ENCODE assay signal across 10 cellular contexts in genomic region chr3:98770261-98771039, GRCh38. TPM values are rescaled to one million over a fixed set of nuclear protein-coding genes. Genes with fewer than 3 reads are reported as not detected.
DNase-seq lines count a peak whose midpoint lies in the region; ATAC-seq, FAIRE-seq and TF ChIP-seq lines count a peak whose summit lies in the region.
"Had no signal": no experiment of that assay in that cellular context is flagged by ENCODE, and none has a peak within 500 bp of the region (broad histone marks: within the 10 kb centered on the region; RNA-seq: fewer than 3 reads in every experiment).

No MANE protein-coding gene starts in this region.

- H3K79me2 ChIP-seq in OCI-LY3 (ENCODE audit: low read length): no peaks in the 10 kb centered on the region

- H3K27ac ChIP-seq in OCI-LY3 (ENCODE audit: low read length) (peak overlapping the region; percentile 29), lower lobe of right lung (peak overlapping the region; percentile 24)

- H3K27me3 Mint-ChIP-seq in WTC11 (ENCODE audit: low read depth): no peaks in the 10 kb centered on the region

- H3K27me3 ChIP-seq in OCI-LY3 (ENCODE audit: low read depth, low read length): no peaks in the 10 kb centered on the region
- no peaks in the 10 kb centered on the region for H3K27me3 ChIP-seq in lower lobe of right lung (ENCODE audit: low read depth)

- H3K4me2 ChIP-seq in OCI-LY3 (ENCODE audit: low read length): peak overlapping the region; percentile 67

- intact Hi-C loops in lower lobe of right lung (cut with DNase I): no loop called here

- TF ChIP-seq CTCF in OCI-LY3 (IDR thresholded peaks at IDR 0.05; ENCODE audit: low read depth, low read length) (no peak), lower lobe of right lung (IDR thresholded peaks at IDR 0.05) (no peak), WTC11 (IDR thresholded peaks at IDR 0.05) (no peak)

- POLR2A ChIA-PET in WTC11 (lab: Charles Lee): no interaction called here

- no peaks in the 10 kb centered on the region for H3K36me3 Mint-ChIP-seq in WTC11

- H3K4me1 ChIP-seq in OCI-LY3 (ENCODE audit: low read length): peaks cover 35% of the 10 kb centered on the region
- H3K4me1 ChIP-seq in lower lobe of right lung: peaks cover 25% of the 10 kb centered on the region

- peak; percentile 90 for FAIRE-seq in GM12892 (lab: Jason Lieb, UNC)
- FAIRE-seq: colon had no signal

- H3K4me3 Mint-ChIP-seq in WTC11: no peak overlapping the region
- H3K4me3 Mint-ChIP-seq: T-helper 2 cell treated with Interferon-gamma antibody and Interleukin-4, amounts not matched to agents 5 μg/mL and 100 μg/mL, for 36 hours had no signal

- CTCF ChIA-PET in WTC11 (lab: Charles Lee): no interaction called here

- peak overlapping the region; percentile 27; the same call in 1 of the 2 replicates for H3K4me3 ChIP-seq in OCI-LY3 (ENCODE audit: low read length)
- no peak overlapping the region for H3K4me3 ChIP-seq in lower lobe of right lung

- DNase-seq in GM12892 (ENCODE audit: insufficient read length) (no peak), lower lobe of right lung (peak; percentile 47), NCI-H128 (lab: John Stamatoyannopoulos, UW; ENCODE audit: unreplicated experiment) (no peak), WTC11 (ENCODE audit: low spot score) (no peak), NCI-H2081 treated with DMSO at 0.1 percent for 48 hours (lab: John Stamatoyannopoulos, UW) (no peak), NCI-H526 treated with DMSO at 0.1 percent for 48 hours (lab: John Stamatoyannopoulos, UW) (no peak)

- H3K9me3 Mint-ChIP-seq in WTC11: no peaks in the 10 kb centered on the region
- H3K9me3 Mint-ChIP-seq: T-helper 2 cell treated with Interferon-gamma antibody and Interleukin-4, amounts not matched to agents 5 μg/mL and 100 μg/mL, for 36 hours had no signal

- no peak overlapping the region for H2AFZ ChIP-seq in OCI-LY3 (ENCODE audit: low read depth, low read length)

- no peaks in the 10 kb centered on the region for H3K36me3 ChIP-seq in OCI-LY3 (replicated peaks; ENCODE audit: low read depth, low read length)
- peaks cover 11% of the 10 kb centered on the region for H3K36me3 ChIP-seq in lower lobe of right lung

- no peak overlapping the region for H3K9ac ChIP-seq in OCI-LY3 (ENCODE audit: low read length)

- H3K27ac Mint-ChIP-seq in WTC11: no peak overlapping the region; the same call in 1 of the 2 replicates
- H3K27ac Mint-ChIP-seq: T-helper 2 cell treated with Interferon-gamma antibody and Interleukin-4, amounts not matched to agents 5 μg/mL and 100 μg/mL, for 36 hours had no signal

- peaks cover 6% of the 10 kb centered on the region; the same call in 1 of the 2 replicates for H3K4me1 Mint-ChIP-seq in WTC11

- H3K9me3 ChIP-seq in OCI-LY3 (ENCODE audit: insufficient read depth, low read length) (no peaks in the 10 kb centered on the region), lower lobe of right lung (no peaks in the 10 kb centered on the region)

- peak; percentile 20; the same call in 1 of the 2 replicates for TF ChIP-seq POLR2A in GM12892 (IDR thresholded peaks at IDR 0.05; ENCODE audit: low read depth, low read length)

- ATAC-seq in GM21786 (IDR thresholded peaks at IDR 0.05; ENCODE audit: unreplicated experiment) (peak; percentile 48), lower lobe of right lung (peak; percentile 79 to 88), WTC11 (no peak)

- H4K20me1 ChIP-seq in OCI-LY3 (ENCODE audit: insufficient read depth, low read length): no peaks in the 10 kb centered on the region

TF ChIP-seq in WTC11, 78 proteins besides CTCF, POLR2A, EP300 and RAD21:
- no peak for TF ChIP-seq EMX1 (CRISPR knock-in tag; IDR thresholded peaks at IDR 0.05)
- TF ChIP-seq, protein P1, sequence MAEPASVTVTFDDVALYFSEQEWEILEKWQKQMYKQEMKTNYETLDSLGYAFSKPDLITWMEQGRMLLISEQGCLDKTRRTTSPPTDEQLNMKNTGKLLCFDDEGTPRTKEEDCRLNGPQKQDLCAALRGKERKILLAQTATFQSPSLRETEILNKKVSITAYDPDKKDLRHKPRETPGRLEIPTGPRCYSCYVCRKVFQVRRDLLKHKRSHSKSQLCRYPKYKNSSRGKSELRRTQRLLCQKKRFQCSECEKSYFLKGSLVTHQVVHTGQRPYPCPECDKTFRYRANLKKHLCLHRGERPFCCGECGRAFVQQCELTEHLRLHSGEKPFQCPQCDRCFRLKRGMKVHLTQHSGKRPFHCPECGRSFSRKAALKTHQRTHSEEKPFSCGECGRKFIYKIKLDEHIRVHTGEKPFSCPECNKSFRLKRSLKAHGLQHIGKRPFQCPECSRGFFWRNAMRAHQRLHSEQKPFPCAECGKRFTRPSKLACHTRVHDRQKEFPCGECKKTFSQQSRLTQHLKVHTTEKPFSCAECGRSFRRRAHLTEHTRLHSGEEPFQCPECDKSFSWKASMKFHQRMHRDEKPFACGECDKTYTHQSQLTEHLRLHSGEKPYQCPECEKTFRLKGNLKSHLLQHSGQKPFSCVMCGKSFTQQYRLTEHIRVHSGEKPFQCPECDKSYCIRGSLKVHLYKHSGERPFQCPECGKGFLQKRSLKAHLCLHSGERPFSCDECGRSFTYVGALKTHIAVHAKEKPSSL (CRISPR knock-in tag; conservative IDR thresholded peaks at IDR 0.05): no peak
- TF ChIP-seq FOXP4 (CRISPR knock-in tag; IDR thresholded peaks at IDR 0.05): no peak
- no peak for TF ChIP-seq ATF3 (CRISPR knock-in tag; conservative IDR thresholded peaks at IDR 0.05)
- no peak for TF ChIP-seq ZSCAN18 (CRISPR knock-in tag; IDR thresholded peaks at IDR 0.05)
- no peak for TF ChIP-seq GABPB1 (CRISPR knock-in tag; IDR thresholded peaks at IDR 0.05)
- no peak for TF ChIP-seq CREB1 (CRISPR knock-in tag; IDR thresholded peaks at IDR 0.05)
- no peak for TF ChIP-seq ZNF512 (CRISPR knock-in tag; IDR thresholded peaks at IDR 0.05; ENCODE audit: borderline replicate concordance)

RNA-seq across cellular contexts. Expression of gene ST3GAL6, which starts 7.3 kb away (rescaled TPM):
- polyA plus RNA-seq in GM12892 (2012; ENCODE audit: missing spikeins): 39.3 TPM
- 42.4 TPM for total RNA-seq in lower lobe of right lung
- 8.1 to 8.7 TPM (median 8.3 TPM) in 3 replicates for total RNA-seq in WTC11 (2021)
